ENCODE assay signal across 34 cellular contexts in genomic region chr19:40026597-40026970, GRCh38.
"Had no signal": no experiment of that assay in that cellular context is flagged by ENCODE, and none has a peak within 500 bp of the region (broad histone marks: within the 10 kb centered on the region; RNA-seq: fewer than 3 reads in every experiment).

No MANE protein-coding gene starts in this region.

- FAIRE-seq: frontal cortex had no signal

- H3K4me1 ChIP-seq: ascending aorta, breast epithelium, colonic mucosa had no signal

- H3K27ac ChIP-seq: ascending aorta, breast epithelium, cardiac muscle cell, colonic mucosa, WERI-Rb-1 had no signal

- H3K27me3 ChIP-seq: ascending aorta, breast epithelium, cardiac muscle cell, colonic mucosa had no signal

- H3K27me3 Mint-ChIP-seq: activated B cell treated with CpG ODN at 0.5 μM for 24 hours; activated CD4-positive, alpha-beta memory T cell treated with anti-CD3 and anti-CD28 coated beads for 36 hours; activated CD4-positive, alpha-beta T cell treated with anti-CD3 and anti-CD28 coated beads for 36 hours; activated CD4-positive, alpha-beta T cell treated with anti-CD3 and anti-CD28 coated beads, Interleukin-2, amount 10 ng/mL, durations not matched to agents 24 days and 14 days; activated CD8-positive, alpha-beta memory T cell treated with anti-CD3 and anti-CD28 coated beads, Interleukin-2, amount 10 ng/mL, durations not matched to agents 7 days and 5 days; activated naive CD4-positive, alpha-beta T cell treated with anti-CD3 and anti-CD28 coated beads, Interleukin-2, amount 50 U/mL, for 24 hours; activated naive CD8-positive, alpha-beta T cell treated with anti-CD3 and anti-CD28 coated beads for 36 hours; activated naive CD8-positive, alpha-beta T cell treated with anti-CD3 and anti-CD28 coated beads, Interleukin-2, amount 50 U/mL, for 24 hours; T-helper 17 cell had no signal

- H3K4me3 Mint-ChIP-seq: activated B cell treated with CpG ODN at 0.5 μM for 24 hours; activated CD4-positive, alpha-beta memory T cell treated with anti-CD3 and anti-CD28 coated beads for 36 hours; activated CD4-positive, alpha-beta T cell treated with anti-CD3 and anti-CD28 coated beads for 36 hours; activated CD4-positive, alpha-beta T cell treated with anti-CD3 and anti-CD28 coated beads, Interleukin-2, amount 10 ng/mL, durations not matched to agents 24 days and 14 days; activated CD8-positive, alpha-beta memory T cell treated with anti-CD3 and anti-CD28 coated beads, Interleukin-2, amount 10 ng/mL, durations not matched to agents 7 days and 5 days; activated CD8-positive, alpha-beta T cell treated with anti-CD3 and anti-CD28 coated beads, Interleukin-2, amount 10 ng/mL, durations not matched to agents 7 days and 5 days; activated naive CD4-positive, alpha-beta T cell treated with anti-CD3 and anti-CD28 coated beads for 36 hours; activated naive CD4-positive, alpha-beta T cell treated with anti-CD3 and anti-CD28 coated beads, Interleukin-2, amount 50 U/mL, for 24 hours; activated naive CD8-positive, alpha-beta T cell treated with anti-CD3 and anti-CD28 coated beads for 36 hours; activated naive CD8-positive, alpha-beta T cell treated with anti-CD3 and anti-CD28 coated beads, Interleukin-2, amount 50 U/mL, for 24 hours; activated T-helper 1 cell treated with anti-CD3 and anti-CD28 coated beads, Interleukin-12 subunit alpha, Interleukin-12 subunit beta, Interleukin-2, Interleukin-4 antibody, amounts not matched to agents 30 ng/mL and 10 ng/mL and 1 ng/mL, durations not matched to agents 14 hours and 24 hours and 36 hours; brain; T-helper 17 cell; T-helper 2 cell treated with Interferon-gamma antibody and Interleukin-4, amounts not matched to agents 5 μg/mL and 100 μg/mL, for 36 hours had no signal

- H3K4me1 Mint-ChIP-seq: activated B cell treated with CpG ODN at 0.5 μM for 24 hours; activated CD4-positive, alpha-beta T cell treated with anti-CD3 and anti-CD28 coated beads for 36 hours; activated CD4-positive, alpha-beta T cell treated with anti-CD3 and anti-CD28 coated beads, Interleukin-2, amount 10 ng/mL, durations not matched to agents 24 days and 14 days; activated CD8-positive, alpha-beta memory T cell treated with anti-CD3 and anti-CD28 coated beads, Interleukin-2, amount 10 ng/mL, durations not matched to agents 7 days and 5 days; activated naive CD4-positive, alpha-beta T cell treated with anti-CD3 and anti-CD28 coated beads, Interleukin-2, amount 50 U/mL, for 24 hours; activated naive CD8-positive, alpha-beta T cell treated with anti-CD3 and anti-CD28 coated beads for 36 hours; activated naive CD8-positive, alpha-beta T cell treated with anti-CD3 and anti-CD28 coated beads, Interleukin-2, amount 50 U/mL, for 24 hours; brain; T-helper 17 cell had no signal

- DNase-seq: activated B cell treated with CpG ODN at 0.5 μM for 24 hours; activated CD4-positive, alpha-beta memory T cell treated with anti-CD3 and anti-CD28 coated beads for 36 hours; activated CD4-positive, alpha-beta T cell treated with anti-CD3 and anti-CD28 coated beads for 36 hours; activated CD4-positive, alpha-beta T cell treated with anti-CD3 and anti-CD28 coated beads, Interleukin-2, amount 10 ng/mL, durations not matched to agents 24 days and 14 days; activated CD8-positive, alpha-beta memory T cell treated with anti-CD3 and anti-CD28 coated beads, Interleukin-2, amount 10 ng/mL, durations not matched to agents 7 days and 5 days; activated CD8-positive, alpha-beta memory T cell treated with anti-CD3 and anti-CD28 coated beads, Interleukin-2, amount 50 U/mL, for 4 hours; activated CD8-positive, alpha-beta T cell treated with anti-CD3 and anti-CD28 coated beads, Interleukin-2, amount 10 ng/mL, durations not matched to agents 7 days and 5 days; activated effector memory CD4-positive, alpha-beta T cell treated with anti-CD3 and anti-CD28 coated beads, Interleukin-2, amount 50 U/mL, for 16 hours; activated naive CD4-positive, alpha-beta T cell treated with anti-CD3 and anti-CD28 coated beads for 36 hours; activated naive CD8-positive, alpha-beta T cell treated with anti-CD3 and anti-CD28 coated beads for 36 hours; activated naive CD8-positive, alpha-beta T cell treated with anti-CD3 and anti-CD28 coated beads, Interleukin-2, amount 50 U/mL, for 24 hours; activated T-cell treated with anti-CD3 and anti-CD28 coated beads, Interleukin-2, amount 50 U/mL, for 1 hour; activated T-cell treated with anti-CD3 and anti-CD28 coated beads, Interleukin-2, amount 50 U/mL, for 48 hours; central memory CD4-positive, alpha-beta T cell; cerebellar nuclear complex; colonic mucosa; effector CD8-positive, alpha-beta T cell; foreskin fibroblast; head of caudate nucleus; T-helper 1 cell; T-helper 17 cell; T1000; WERI-Rb-1 had no signal

- H3K4me3 ChIP-seq: ascending aorta, breast epithelium, cardiac muscle cell, colonic mucosa had no signal

- H3K27ac Mint-ChIP-seq: activated B cell treated with CpG ODN at 0.5 μM for 24 hours; activated CD4-positive, alpha-beta memory T cell treated with anti-CD3 and anti-CD28 coated beads for 36 hours; activated CD4-positive, alpha-beta T cell treated with anti-CD3 and anti-CD28 coated beads for 36 hours; activated CD4-positive, alpha-beta T cell treated with anti-CD3 and anti-CD28 coated beads, Interleukin-2, amount 10 ng/mL, durations not matched to agents 24 days and 14 days; activated CD8-positive, alpha-beta memory T cell treated with anti-CD3 and anti-CD28 coated beads, Interleukin-2, amount 10 ng/mL, durations not matched to agents 7 days and 5 days; activated CD8-positive, alpha-beta T cell treated with anti-CD3 and anti-CD28 coated beads, Interleukin-2, amount 10 ng/mL, durations not matched to agents 7 days and 5 days; activated naive CD4-positive, alpha-beta T cell treated with anti-CD3 and anti-CD28 coated beads for 36 hours; activated naive CD4-positive, alpha-beta T cell treated with anti-CD3 and anti-CD28 coated beads, Interleukin-2, amount 50 U/mL, for 24 hours; activated naive CD8-positive, alpha-beta T cell treated with anti-CD3 and anti-CD28 coated beads for 36 hours; activated naive CD8-positive, alpha-beta T cell treated with anti-CD3 and anti-CD28 coated beads, Interleukin-2, amount 50 U/mL, for 24 hours; activated T-helper 1 cell treated with anti-CD3 and anti-CD28 coated beads, Interleukin-12 subunit alpha, Interleukin-12 subunit beta, Interleukin-2, Interleukin-4 antibody, amounts not matched to agents 30 ng/mL and 10 ng/mL and 1 ng/mL, durations not matched to agents 14 hours and 24 hours and 36 hours; activated T-helper 2 cell treated with anti-CD3 and anti-CD28 coated beads, Interferon-gamma antibody, Interleukin-2, Interleukin-4, amounts not matched to agents 10 μg/mL and 5 μg/mL and 100 μg/mL, durations not matched to agents 14 hours and 24 hours and 36 hours; brain; T-helper 17 cell; T-helper 2 cell treated with Interferon-gamma antibody and Interleukin-4, amounts not matched to agents 5 μg/mL and 100 μg/mL, for 36 hours had no signal

- ATAC-seq: activated CD4-positive, alpha-beta T cell treated with anti-CD3 and anti-CD28 coated beads for 36 hours; activated CD4-positive, CD25-positive, alpha-beta regulatory T cell treated with anti-CD3 and anti-CD28 coated beads, Interleukin-2, amount 50 U/mL, for 24 hours; activated CD8-positive, alpha-beta memory T cell treated with anti-CD3 and anti-CD28 coated beads, Interleukin-2, amount 10 ng/mL, durations not matched to agents 7 days and 5 days; activated CD8-positive, alpha-beta T cell treated with anti-CD3 and anti-CD28 coated beads, Interleukin-2, amount 10 ng/mL, durations not matched to agents 7 days and 5 days; activated naive CD8-positive, alpha-beta T cell treated with anti-CD3 and anti-CD28 coated beads, Interleukin-2, amount 50 U/mL, for 24 hours; esophagus mucosa; T-helper 17 cell had no signal

- H3K36me3 ChIP-seq: ascending aorta, breast epithelium, cardiac muscle cell, colonic mucosa, WERI-Rb-1 had no signal
